9 cellular contexts compared by ENCODE assay signal in genomic region chr3:52280046-52280445, GRCh38. TPM values are rescaled to one million over a fixed set of nuclear protein-coding genes. Genes with fewer than 3 reads are reported as not detected.
DNase-seq lines count a peak whose midpoint lies in the region; ATAC-seq, FAIRE-seq and TF ChIP-seq lines count a peak whose summit lies in the region.
"Had no signal": no experiment of that assay in that cellular context is flagged by ENCODE, and none has a peak within 500 bp of the region (broad histone marks: within the 10 kb centered on the region; RNA-seq: fewer than 3 reads in every experiment).

No MANE protein-coding gene starts in this region.

- no peaks in the 10 kb centered on the region for H3K27me3 ChIP-seq in thoracic aorta (replicated peaks; ENCODE audit: insufficient read depth)

- POLR2A ChIA-PET in activated CD4-positive, alpha-beta T cell treated with anti-CD3 and anti-CD28 coated beads, Interleukin-2, amount 10 ng/mL, durations not matched to agents 7 days and 5 days (lab: Charles Lee), result no interaction called here

- H3K4me3 ChIP-seq in kidney (ENCODE audit: low read length in 2 of 2) (peak overlapping the region in 1 of 2 donors; percentile 94), thoracic aorta (peak overlapping the region; percentile 96)

- FAIRE-seq in kidney (lab: Jason Lieb, UNC), result no peak

- peak overlapping the region; percentile 96 for H3K27ac Mint-ChIP-seq in activated CD4-positive, alpha-beta T cell treated with anti-CD3 and anti-CD28 coated beads, Interleukin-2, amount 10 ng/mL, durations not matched to agents 7 days and 5 days
- H3K27ac Mint-ChIP-seq in activated T-helper 2 cell treated with anti-CD3 and anti-CD28 coated beads, Interferon-gamma antibody, Interleukin-2, Interleukin-4, amounts not matched to agents 10 μg/mL and 5 μg/mL and 100 μg/mL, durations not matched to agents 14 hours and 24 hours and 36 hours, result peak overlapping the region; percentile 99

- H3K36me3 ChIP-seq in kidney (ENCODE audit: control insufficient read depth in 1 of 2, insufficient read depth in 2 of 2, low read length in 2 of 2) (no peaks in the 10 kb centered on the region), thoracic aorta (no peaks in the 10 kb centered on the region)

- intact Hi-C loops in activated T-helper 2 cell treated with anti-CD3 and anti-CD28 coated beads, Interferon-gamma antibody, Interleukin-2, Interleukin-4, amounts not matched to agents 10 μg/mL and 5 μg/mL and 100 μg/mL, durations not matched to agents 14 hours and 24 hours and 36 hours (cut with micrococcal nuclease), result no loop called here
- intact Hi-C loops in kidney (cut with DNase I), result no loop called here

- H3K9ac ChIP-seq in kidney (ENCODE audit: low read length in 2 of 2), result peak overlapping the region; percentile 9 to 50

- CTCF ChIA-PET in activated CD4-positive, alpha-beta T cell treated with anti-CD3 and anti-CD28 coated beads, Interleukin-2, amount 10 ng/mL, durations not matched to agents 7 days and 5 days (lab: Charles Lee), result interaction anchor here (0.7 to 7.7 kb wide), 8 partner anchors 17 to 297 kb away, joined by 3 to 48 read pairs (median 7); no protein-coding TSS in a partner anchor

- peaks cover 19 to 22% of the 10 kb centered on the region in 2 donors for H3K4me1 ChIP-seq in kidney (ENCODE audit: control insufficient read depth in 1 of 2, insufficient read depth in 1 of 2, low read depth in 1 of 2, low read length in 2 of 2)
- peaks cover 23 to 45% of the 10 kb centered on the region in 2 donors for H3K4me1 ChIP-seq in thoracic aorta (ENCODE audit: control insufficient read depth in 1 of 2, low read depth in 2 of 2)

- peak overlapping the region; percentile 92 for H3K4me3 Mint-ChIP-seq in activated CD4-positive, alpha-beta T cell treated with anti-CD3 and anti-CD28 coated beads, Interleukin-2, amount 10 ng/mL, durations not matched to agents 7 days and 5 days
- H3K4me3 Mint-ChIP-seq in activated T-helper 2 cell treated with anti-CD3 and anti-CD28 coated beads, Interferon-gamma antibody, Interleukin-2, Interleukin-4, amounts not matched to agents 10 μg/mL and 5 μg/mL and 100 μg/mL, durations not matched to agents 14 hours and 24 hours and 36 hours (ENCODE audit: low read depth), result peak overlapping the region; percentile 93

- H3K9me3 ChIP-seq in kidney (ENCODE audit: control insufficient read depth in 1 of 2, low read length in 2 of 2), result no peaks in the 10 kb centered on the region
- H3K9me3 ChIP-seq in thoracic aorta, result no peaks in the 10 kb centered on the region

- TF ChIP-seq CTCF in kidney (IDR thresholded peaks at IDR 0.05; ENCODE audit: borderline replicate concordance, extremely low read depth, insufficient read depth), result no peak
- no peak for TF ChIP-seq CTCF in thoracic aorta (IDR thresholded peaks at IDR 0.05)

- peaks cover 59% of the 10 kb centered on the region for H3K4me1 Mint-ChIP-seq in activated CD4-positive, alpha-beta T cell treated with anti-CD3 and anti-CD28 coated beads, Interleukin-2, amount 10 ng/mL, durations not matched to agents 7 days and 5 days
- H3K4me1 Mint-ChIP-seq in activated T-helper 2 cell treated with anti-CD3 and anti-CD28 coated beads, Interferon-gamma antibody, Interleukin-2, Interleukin-4, amounts not matched to agents 10 μg/mL and 5 μg/mL and 100 μg/mL, durations not matched to agents 14 hours and 24 hours and 36 hours (ENCODE audit: low read depth), result peaks cover 46% of the 10 kb centered on the region

- H3K27ac ChIP-seq in kidney (ENCODE audit: low read depth in 2 of 2, low read length in 2 of 2), result peak overlapping the region; percentile 98
- peak overlapping the region; percentile 87 to 95 for H3K27ac ChIP-seq in thoracic aorta

- no peaks in the 10 kb centered on the region for H3K27me3 Mint-ChIP-seq in activated CD4-positive, alpha-beta T cell treated with anti-CD3 and anti-CD28 coated beads, Interleukin-2, amount 10 ng/mL, durations not matched to agents 7 days and 5 days
- no peaks in the 10 kb centered on the region for H3K27me3 Mint-ChIP-seq in activated T-helper 2 cell treated with anti-CD3 and anti-CD28 coated beads, Interferon-gamma antibody, Interleukin-2, Interleukin-4, amounts not matched to agents 10 μg/mL and 5 μg/mL and 100 μg/mL, durations not matched to agents 14 hours and 24 hours and 36 hours (ENCODE audit: low read depth)
- H3K27me3 Mint-ChIP-seq: naive B cell had no signal

- DNase-seq in activated CD4-positive, alpha-beta T cell treated with anti-CD3 and anti-CD28 coated beads, Interleukin-2, amount 10 ng/mL, durations not matched to agents 7 days and 5 days, result no peak
- DNase-seq in activated CD4-positive, alpha-beta T cell treated with anti-CD3 and anti-CD28 coated beads, Interleukin-2, amount 50 U/mL, for 48 hours, result no peak
- DNase-seq in activated T-helper 2 cell treated with anti-CD3 and anti-CD28 coated beads, Interferon-gamma antibody, Interleukin-2, Interleukin-4, amounts not matched to agents 10 μg/mL and 5 μg/mL and 100 μg/mL, durations not matched to agents 14 hours and 24 hours and 36 hours (ENCODE audit: low spot score), result no peak
- DNase-seq in kidney (no peak), thoracic aorta (ENCODE audit: low spot score) (no peak), ecto neural progenitor cell (ENCODE audit: low spot score) (no peak), glomerular visceral epithelial cell (ENCODE audit: extremely low spot score) (no peak)
- no peak for DNase-seq in activated effector memory CD4-positive, alpha-beta T cell treated with Interleukin-2 at 50 U/mL for 16 hours
- DNase-seq: naive B cell had no signal

- H3K9me3 Mint-ChIP-seq in activated CD4-positive, alpha-beta T cell treated with anti-CD3 and anti-CD28 coated beads, Interleukin-2, amount 10 ng/mL, durations not matched to agents 7 days and 5 days, result no peaks in the 10 kb centered on the region
- H3K9me3 Mint-ChIP-seq in activated T-helper 2 cell treated with anti-CD3 and anti-CD28 coated beads, Interferon-gamma antibody, Interleukin-2, Interleukin-4, amounts not matched to agents 10 μg/mL and 5 μg/mL and 100 μg/mL, durations not matched to agents 14 hours and 24 hours and 36 hours, result no peaks in the 10 kb centered on the region
- H3K9me3 Mint-ChIP-seq: naive B cell had no signal

- ATAC-seq in thoracic aorta (ENCODE audit: insufficient number of reproducible peaks, low FRiP score, low read depth), result no peak

- peaks cover 52% of the 10 kb centered on the region for H3K36me3 Mint-ChIP-seq in activated CD4-positive, alpha-beta T cell treated with anti-CD3 and anti-CD28 coated beads, Interleukin-2, amount 10 ng/mL, durations not matched to agents 7 days and 5 days (ENCODE audit: low read depth)
- H3K36me3 Mint-ChIP-seq in activated T-helper 2 cell treated with anti-CD3 and anti-CD28 coated beads, Interferon-gamma antibody, Interleukin-2, Interleukin-4, amounts not matched to agents 10 μg/mL and 5 μg/mL and 100 μg/mL, durations not matched to agents 14 hours and 24 hours and 36 hours (ENCODE audit: low read depth), result peaks cover 40% of the 10 kb centered on the region

RNA-seq across cellular contexts. Expression of gene WDR82, which starts 1.6 kb away (rescaled TPM):
- total RNA-seq in activated CD4-positive, alpha-beta T cell treated with anti-CD3 and anti-CD28 coated beads, Interleukin-2, amount 10 ng/mL, durations not matched to agents 7 days and 5 days, result 100 to 1,000 TPM; 140 to 143 TPM
- 101 and 103 TPM in 2 replicates for total RNA-seq in activated T-helper 2 cell treated with anti-CD3 and anti-CD28 coated beads, Interferon-gamma antibody, Interleukin-2, Interleukin-4, amounts not matched to agents 10 μg/mL and 5 μg/mL and 100 μg/mL, durations not matched to agents 14 hours and 24 hours and 36 hours
- total RNA-seq in kidney, result 75.8 TPM
- 20.9 TPM for polyA plus RNA-seq in kidney (ENCODE audit: insufficient read depth, low read depth, low replicate concordance)
- 10 to 100 TPM; 44.5 to 66.2 TPM for total RNA-seq in thoracic aorta

RNA-seq across cellular contexts. Expression of gene GLYCTK, which starts 7.6 kb away (rescaled TPM):
- total RNA-seq in activated CD4-positive, alpha-beta T cell treated with anti-CD3 and anti-CD28 coated beads, Interleukin-2, amount 10 ng/mL, durations not matched to agents 7 days and 5 days, result 10 to 100 TPM; 25.0 to 29.4 TPM
- total RNA-seq in activated T-helper 2 cell treated with anti-CD3 and anti-CD28 coated beads, Interferon-gamma antibody, Interleukin-2, Interleukin-4, amounts not matched to agents 10 μg/mL and 5 μg/mL and 100 μg/mL, durations not matched to agents 14 hours and 24 hours and 36 hours, result 16.6 and 16.8 TPM in 2 replicates
- total RNA-seq in kidney (30.7 TPM), thoracic aorta (10 to 100 TPM; 14.1 to 14.2 TPM)
- 50.2 TPM for polyA plus RNA-seq in kidney (ENCODE audit: insufficient read depth, low read depth, low replicate concordance)

RNA-seq across cellular contexts. Expression of gene PPM1M, which starts 34.5 kb away (rescaled TPM):
- total RNA-seq in activated CD4-positive, alpha-beta T cell treated with anti-CD3 and anti-CD28 coated beads, Interleukin-2, amount 10 ng/mL, durations not matched to agents 7 days and 5 days, result 10 to 100 TPM; 82.2 to 92.7 TPM
- total RNA-seq in activated T-helper 2 cell treated with anti-CD3 and anti-CD28 coated beads, Interferon-gamma antibody, Interleukin-2, Interleukin-4, amounts not matched to agents 10 μg/mL and 5 μg/mL and 100 μg/mL, durations not matched to agents 14 hours and 24 hours and 36 hours, result 44.7 and 46.4 TPM in 2 replicates
- 32.5 TPM for total RNA-seq in kidney
- 23.2 TPM for polyA plus RNA-seq in kidney (ENCODE audit: insufficient read depth, low read depth, low replicate concordance)
- total RNA-seq in thoracic aorta, result 10 to 100 TPM; 41.6 to 51.9 TPM

RNA-seq across cellular contexts. Expression of gene DNAH1, which starts 36.1 kb away (rescaled TPM):
- total RNA-seq in activated CD4-positive, alpha-beta T cell treated with anti-CD3 and anti-CD28 coated beads, Interleukin-2, amount 10 ng/mL, durations not matched to agents 7 days and 5 days, result 10 to 100 TPM; 25.2 to 25.7 TPM
- 9.8 and 11.1 TPM in 2 replicates for total RNA-seq in activated T-helper 2 cell treated with anti-CD3 and anti-CD28 coated beads, Interferon-gamma antibody, Interleukin-2, Interleukin-4, amounts not matched to agents 10 μg/mL and 5 μg/mL and 100 μg/mL, durations not matched to agents 14 hours and 24 hours and 36 hours
- total RNA-seq in kidney (12.1 TPM), thoracic aorta (10 to 100 TPM; 14.6 to 21.0 TPM)
- 1.7 TPM for polyA plus RNA-seq in kidney (ENCODE audit: insufficient read depth, low read depth, low replicate concordance)

RNA-seq across cellular contexts. Expression of gene TWF2, which starts 41.1 kb away (rescaled TPM):
- total RNA-seq in activated CD4-positive, alpha-beta T cell treated with anti-CD3 and anti-CD28 coated beads, Interleukin-2, amount 10 ng/mL, durations not matched to agents 7 days and 5 days, result 100 to 1,000 TPM; 117 to 119 TPM
- 89.7 and 91.1 TPM in 2 replicates for total RNA-seq in activated T-helper 2 cell treated with anti-CD3 and anti-CD28 coated beads, Interferon-gamma antibody, Interleukin-2, Interleukin-4, amounts not matched to agents 10 μg/mL and 5 μg/mL and 100 μg/mL, durations not matched to agents 14 hours and 24 hours and 36 hours
- total RNA-seq in kidney, result 59.9 TPM
- 44.0 TPM for polyA plus RNA-seq in kidney (ENCODE audit: insufficient read depth, low read depth, low replicate concordance)
- total RNA-seq in thoracic aorta, result 10 to 100 TPM; 52.2 to 69.2 TPM
